Comparison of ENCODE assay signal across 7 cellular contexts in the genomic region with DNA sequence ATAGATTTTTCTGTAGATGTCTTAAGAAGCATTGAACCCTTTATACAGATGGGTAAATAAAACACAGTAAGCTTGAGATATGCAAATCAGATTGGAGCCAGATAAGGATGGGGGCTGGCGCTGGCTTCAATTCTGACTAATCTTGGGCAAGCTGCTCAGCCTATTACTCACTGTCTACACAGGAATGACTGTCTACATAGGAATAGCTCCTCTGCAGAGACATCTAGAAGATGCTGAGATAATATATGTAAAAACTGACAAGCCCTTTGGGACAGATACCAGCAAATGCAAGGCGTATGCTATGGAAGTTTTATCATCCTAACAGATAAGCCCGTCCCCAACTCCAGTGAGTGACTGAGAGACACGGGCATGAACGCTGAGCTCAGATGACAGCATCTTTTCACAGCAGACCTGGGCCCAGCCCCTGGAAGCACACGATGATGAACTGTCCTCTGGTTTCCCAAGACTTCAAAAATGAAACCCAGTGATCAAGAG. TPM values are rescaled to one million over a fixed set of nuclear protein-coding genes. Genes with fewer than 3 reads are reported as not detected.
A peak's percentile ranks its signal among the peaks of the same experiment; 100 is the strongest.
DNase-seq lines count a peak whose midpoint lies in the region; ATAC-seq and TF ChIP-seq lines count a peak whose summit lies in the region.

No MANE protein-coding gene starts in this region.

- no peak for TF ChIP-seq CTCF in cardiac fibroblast (IDR thresholded peaks at IDR 0.05; ENCODE audit: low read depth, low read length)

- intact Hi-C loops in posterior vena cava (cut with DNase I), result no loop called here

- DNase-seq in Daoy (ENCODE audit: low read depth) (peak; percentile 92), HPDE6-E6E7 (ENCODE audit: extremely low spot score) (peak; percentile 66), cardiac fibroblast (ENCODE audit: low read depth in 2 of 2) (peak; percentile 61 to 97), posterior vena cava (ENCODE audit: low spot score) (peak; percentile 50), Kasumi-1 (lab: John Stamatoyannopoulos, UW) (no peak)
- DNase-seq in activated CD4-positive, CD25-positive, alpha-beta regulatory T cell (lab: John Stamatoyannopoulos, UW), result no peak

- no peak overlapping the region for H3K4me3 ChIP-seq in cardiac fibroblast (replicated peaks in 1 of 2; ENCODE audit: low read depth in 2 of 2, low read length in 2 of 2)

- ATAC-seq in GM19324 (IDR thresholded peaks at IDR 0.05; ENCODE audit: low FRiP score, unreplicated experiment), result no peak

RNA-seq across cellular contexts. Expression of a gene that starts 1.7 kb away (rescaled TPM):
- total RNA-seq in Daoy (2014; rRNA removed; shearing (Covaris generic)), result 0.33 and 1.3 TPM in 2 replicates
- under 1 TPM in 1 of 2 donors, not detected in 1; 0.14 TPM for total RNA-seq in posterior vena cava

Comparison
In these comparisons a context has a peak if more than half of its experiments do, and no peak if none do; other contexts are left out.
1. DNase-seq: peak in Daoy (single experiment), HPDE6-E6E7 (single experiment), cardiac fibroblast (2 of 2) and posterior vena cava (single experiment); none in activated CD4-positive, CD25-positive, alpha-beta regulatory T cell (0 of 4) and Kasumi-1 (0 of 2).